Comparison of ENCODE assay signal across 17 cellular contexts in genomic region chr12:91327889-91328288, GRCh38.
DNase-seq lines count a peak whose midpoint lies in the region; ATAC-seq and TF ChIP-seq lines count a peak whose summit lies in the region.
"Had no signal": no experiment of that assay in that cellular context is flagged by ENCODE, and none has a peak within 500 bp of the region (broad histone marks: within the 10 kb centered on the region; RNA-seq: fewer than 3 reads in every experiment).

No MANE protein-coding gene starts in this region.

- H2AFZ ChIP-seq in SK-N-SH (ENCODE audit: low read depth) (no peak overlapping the region), smooth muscle cell (ENCODE audit: low read depth) (peak overlapping the region; percentile 94)

- no peak for TF ChIP-seq POLR2A in gastroesophageal sphincter (IDR thresholded peaks at IDR 0.05)

- DNase-seq in HCEC 1CT (peak; percentile 43), SK-N-SH (no peak), smooth muscle cell (lab: John Stamatoyannopoulos, UW; ENCODE audit: unreplicated experiment) (no peak), dermis blood vessel endothelial cell (no peak), NCI-H345 (lab: John Stamatoyannopoulos, UW) (no peak), activated gamma-delta T cell (lab: John Stamatoyannopoulos, UW) (no peak), GM19238 (ENCODE audit: insufficient read length, low spot score) (no peak)
- DNase-seq: activated CD4-positive, alpha-beta memory T cell treated with anti-CD3 and anti-CD28 coated beads, Interleukin-2, amount 10 ng/mL, durations not matched to agents 7 days and 5 days; amniotic stem cell; DND-41; gastrocnemius medialis; mucosa of descending colon; posterior cingulate gyrus; SHP77; testis had no signal

- TF ChIP-seq CTCF in SK-N-SH (IDR thresholded peaks at IDR 0.05) (no peak), gastroesophageal sphincter (IDR thresholded peaks at IDR 0.05) (no peak), smooth muscle cell (IDR thresholded peaks at IDR 0.05; ENCODE audit: borderline replicate concordance, insufficient read depth, poor library complexity, severe bottlenecking) (no peak)

- 50% methylated on average over 3 of the region's 3 CpGs for WGBS in SK-N-SH (ENCODE audit: low lambda C conversion rate)
- 27 to 58% methylated on average over 3 of the region's 3 CpGs for whole genome bisulfite sequencing in gastroesophageal sphincter (ENCODE audit: low coverage in 1 of 2), 2 donors
- 35% methylated on average over 3 of the region's 3 CpGs for WGBS in smooth muscle cell (ENCODE audit: low lambda C conversion rate)

- H3K9ac ChIP-seq in SK-N-SH (no peak overlapping the region), smooth muscle cell (ENCODE audit: low read depth) (peak overlapping the region; percentile 69)

- no peaks in the 10 kb centered on the region for H3K79me2 ChIP-seq in SK-N-SH (ENCODE audit: insufficient read depth)
- peaks cover 7% of the 10 kb centered on the region for H3K79me2 ChIP-seq in smooth muscle cell (ENCODE audit: low read depth)

- H3K4me2 ChIP-seq in SK-N-SH (no peak overlapping the region), smooth muscle cell (peak overlapping the region; percentile 83)

- peak in 1 of 2 experiments; percentile 46; a peak in 2 of 4 replicates for TF ChIP-seq EP300 in SK-N-SH (IDR thresholded peaks at IDR 0.05; ENCODE audit: borderline replicate concordance in 1 of 2, low read depth in 1 of 2, low read length in 1 of 2)
- TF ChIP-seq EP300 in gastroesophageal sphincter (IDR thresholded peaks at IDR 0.05), result no peak

- H3K27me3 ChIP-seq in SK-N-SH (ENCODE audit: insufficient read depth), result no peaks in the 10 kb centered on the region
- no peaks in the 10 kb centered on the region for H3K27me3 ChIP-seq in gastroesophageal sphincter
- no peaks in the 10 kb centered on the region for H3K27me3 ChIP-seq in smooth muscle cell (ENCODE audit: low read depth)
- H3K27me3 ChIP-seq: gastrocnemius medialis, testis had no signal

- H3K4me3 ChIP-seq in SK-N-SH (ENCODE audit: low read depth in 2 of 2, low read length in 1 of 2) (no peak overlapping the region), gastroesophageal sphincter (no peak overlapping the region), smooth muscle cell (peak overlapping the region; percentile 34)
- H3K4me3 ChIP-seq: GM12878, mucosa of descending colon, testis had no signal

- POLR2A ChIA-PET in SK-N-SH (lab: Yijun Ruan, JAX), result no interaction called here

- CTCF ChIA-PET in SK-N-SH (lab: Yijun Ruan, JAX), result interaction anchor here (0.7 to 7.6 kb wide), 8 partner anchors 11 to 383 kb away, joined by 4 to 95 read pairs (median 4); no protein-coding TSS in a partner anchor

- H3K9me3 ChIP-seq in SK-N-SH, result no peaks in the 10 kb centered on the region
- no peaks in the 10 kb centered on the region for H3K9me3 ChIP-seq in gastroesophageal sphincter
- no peaks in the 10 kb centered on the region for H3K9me3 ChIP-seq in smooth muscle cell (replicated peaks; ENCODE audit: low read depth)
- H3K9me3 ChIP-seq: gastrocnemius medialis, mucosa of descending colon, testis had no signal

- H3K36me3 ChIP-seq in SK-N-SH (replicated peaks in 1 of 2; ENCODE audit: control insufficient read depth in 1 of 2, insufficient read depth in 2 of 2, low read length in 1 of 2) (no peaks in the 10 kb centered on the region), gastroesophageal sphincter (no peaks in the 10 kb centered on the region), smooth muscle cell (ENCODE audit: low read depth) (no peaks in the 10 kb centered on the region)
- H3K36me3 ChIP-seq: gastrocnemius medialis had no signal

- H3K4me1 ChIP-seq in SK-N-SH (ENCODE audit: control insufficient read depth in 1 of 2, insufficient read depth in 2 of 2, low read depth in 1 of 2, low read length in 1 of 2) (no peaks in the 10 kb centered on the region; a peak in 1 of 4 replicates), gastroesophageal sphincter (peaks cover 0 to 19% (median 5%) of the 10 kb centered on the region in 3 donors), smooth muscle cell (ENCODE audit: low read depth) (peaks cover 14% of the 10 kb centered on the region)
- H3K4me1 ChIP-seq: testis had no signal

- H3K27ac ChIP-seq in SK-N-SH (ENCODE audit: low read depth in 2 of 2, low read length in 1 of 2) (peak overlapping the region; percentile 16 to 91; a peak in 2 of 4 replicates), gastroesophageal sphincter (peak overlapping the region in 3 of 4 donors; percentile 1 to 55 (median 37)), smooth muscle cell (ENCODE audit: low read depth) (peak overlapping the region; percentile 91)

- ATAC-seq in gastroesophageal sphincter, result no peak
- ATAC-seq: GM12878, mucosa of descending colon had no signal

- no peak for TF ChIP-seq RAD21 in SK-N-SH (IDR thresholded peaks at IDR 0.05; ENCODE audit: low read length)

- H3K9me2 ChIP-seq in SK-N-SH, result no peaks in the 10 kb centered on the region

- no peaks in the 10 kb centered on the region for H4K20me1 ChIP-seq in SK-N-SH (ENCODE audit: insufficient read depth)
- H4K20me1 ChIP-seq in smooth muscle cell (ENCODE audit: low read depth), result no peaks in the 10 kb centered on the region

- peaks cover 18% of the 10 kb centered on the region for H3F3A ChIP-seq in SK-N-SH (replicated peaks; ENCODE audit: insufficient read depth)
- H3F3A ChIP-seq in smooth muscle cell (ENCODE audit: low read depth), result peaks cover 20% of the 10 kb centered on the region

TF ChIP-seq in SK-N-SH, 30 proteins besides CTCF, POLR2A, EP300 and RAD21 (continues in another document):
- peak; percentile 23; the same call in 1 of the 2 replicates for TF ChIP-seq FOSL2 (IDR thresholded peaks at IDR 0.05; ENCODE audit: borderline replicate concordance, low read depth)
- TF ChIP-seq TAF1 (IDR thresholded peaks at IDR 0.05; ENCODE audit: borderline replicate concordance, low read depth, low read length), result no peak
- TF ChIP-seq ELF1 (IDR thresholded peaks at IDR 0.05), result no peak
- no peak for TF ChIP-seq POLR2AphosphoS5 (IDR thresholded peaks at IDR 0.05; ENCODE audit: low read depth, low read length)
- no peak for TF ChIP-seq SMC3 (IDR thresholded peaks at IDR 0.05; ENCODE audit: low read depth, low read length)
- peak; percentile 65; the same call in 1 of the 2 replicates for TF ChIP-seq NFIC (IDR thresholded peaks at IDR 0.05; ENCODE audit: borderline replicate concordance)
- no peak for TF ChIP-seq SIN3A (IDR thresholded peaks at IDR 0.05; ENCODE audit: borderline replicate concordance, low read depth, low read length)
- peak; percentile 71 for TF ChIP-seq PBX3 (IDR thresholded peaks at IDR 0.05)
- TF ChIP-seq RXRA (IDR thresholded peaks at IDR 0.05; ENCODE audit: borderline replicate concordance, low read depth), result no peak
- TF ChIP-seq NRF1 (IDR thresholded peaks at IDR 0.05; ENCODE audit: low read depth, low read length), result no peak
- no peak for TF ChIP-seq REST (IDR thresholded peaks at IDR 0.05; ENCODE audit: low read depth, low read length)
- no peak for TF ChIP-seq ZBTB33 (IDR thresholded peaks at IDR 0.05; ENCODE audit: borderline replicate concordance, low read depth)
- TF ChIP-seq RFX5 (IDR thresholded peaks at IDR 0.05; ENCODE audit: low read length), result no peak
- no peak for TF ChIP-seq GATA2 (CRISPR knock-in tag; IDR thresholded peaks at IDR 0.05)

Comparison
In these comparisons a context has a peak if more than half of its experiments do, and no peak if none do; other contexts are left out.
1. H3K27ac ChIP-seq: peak in every context shown above with its lines; median percentile 91 in smooth muscle cell; 54 in SK-N-SH; 37 in gastroesophageal sphincter.